ENCODE assay signal across 1 cellular context in the genomic region with DNA sequence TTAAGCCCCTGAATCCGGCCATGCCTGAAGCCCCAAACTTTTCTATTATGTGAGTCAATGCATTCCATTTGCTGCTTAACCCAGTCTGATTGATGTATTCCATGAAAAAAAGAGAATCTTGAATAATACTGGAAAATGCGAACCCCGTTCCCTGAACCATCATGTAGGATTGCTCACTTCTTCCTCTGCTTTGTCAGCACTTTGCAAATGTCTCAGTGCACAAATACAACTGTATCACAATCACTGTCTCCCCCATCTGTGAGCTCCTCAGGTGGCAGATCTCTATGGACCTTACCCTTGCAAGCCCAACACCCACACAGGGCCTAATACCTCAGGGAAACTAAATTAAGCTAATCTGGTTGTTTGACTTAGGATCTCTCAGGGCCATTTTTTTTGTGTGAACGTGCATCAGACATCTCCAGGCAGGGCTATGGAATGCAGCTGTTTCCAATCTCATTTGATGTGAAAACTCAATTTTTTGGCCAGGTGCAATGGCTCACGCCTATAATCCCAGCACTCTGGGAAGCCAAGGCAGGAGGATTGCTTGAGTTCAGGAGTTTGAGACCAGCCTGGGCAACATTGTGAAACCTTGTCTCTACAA.
TF ChIP-seq lines count a peak whose summit lies in the region.

No MANE protein-coding gene starts in this region.

TF ChIP-seq in H1, 55 proteins besides CTCF, POLR2A, EP300 and RAD21:
- TF ChIP-seq ASH2L (IDR thresholded peaks at IDR 0.05; ENCODE audit: low read length) (no peak), GTF2F1 (IDR thresholded peaks at IDR 0.05; ENCODE audit: borderline replicate concordance, low read depth, low read length) (no peak), RNF2 (IDR thresholded peaks at IDR 0.05; ENCODE audit: borderline replicate concordance, low read depth, low read length, missing control alignments, poor library complexity, severe bottlenecking) (no peak), YY1 (IDR thresholded peaks at IDR 0.05; ENCODE audit: low read depth, low read length) (no peak), SUZ12 (IDR thresholded peaks at IDR 0.05; ENCODE audit: low read length) (no peak)
